Comparison of ENCODE assay signal across 8 cellular contexts in the genomic region with DNA sequence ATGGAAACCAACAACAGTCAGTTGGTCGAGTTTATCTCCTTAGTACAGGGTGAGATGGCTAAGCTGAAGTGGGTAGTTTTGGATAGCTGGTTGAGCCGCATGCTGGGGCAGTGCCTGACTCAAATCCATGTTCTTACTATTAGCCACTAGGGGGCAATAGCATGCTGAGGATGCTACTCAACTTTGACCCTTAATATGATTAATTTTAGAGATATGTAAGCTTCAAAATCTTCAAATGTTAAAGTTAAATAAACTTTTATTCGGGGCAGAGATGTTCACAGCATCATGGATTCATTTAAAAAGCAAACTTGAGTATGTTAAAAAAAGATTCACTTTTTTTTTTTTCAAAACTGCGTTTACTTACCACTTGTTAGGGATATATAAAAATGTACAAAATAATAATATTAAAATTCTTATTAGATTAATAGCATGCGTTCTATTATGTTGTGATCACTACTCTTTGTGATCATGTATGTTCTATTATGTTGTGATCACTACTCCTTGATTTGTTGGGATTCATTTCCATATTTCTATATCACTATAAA. TPM values are rescaled to one million over a fixed set of nuclear protein-coding genes. Genes with fewer than 3 reads are reported as not detected.
DNase-seq lines count a peak whose midpoint lies in the region; ATAC-seq, FAIRE-seq and TF ChIP-seq lines count a peak whose summit lies in the region.

No MANE protein-coding gene starts in this region.

- WGBS in prostate gland, result 38% methylated on average over 5 of the region's 5 CpGs

- H3K27me3 ChIP-seq in ACC112 (ENCODE audit: insufficient read depth, low read length), result peaks cover 10% of the 10 kb centered on the region; the same call in 1 of the 2 replicates
- H3K27me3 ChIP-seq in GM06990 (replicated peaks; ENCODE audit: control insufficient read depth, insufficient read depth, low read length), result no peaks in the 10 kb centered on the region
- H3K27me3 ChIP-seq in prostate gland (replicated peaks; ENCODE audit: insufficient read depth), result no peaks in the 10 kb centered on the region

- no peaks in the 10 kb centered on the region for H3K9me3 ChIP-seq in prostate gland

- H3K27ac ChIP-seq in ACC112 (ENCODE audit: low read depth, low read length), result no peak overlapping the region
- H3K27ac ChIP-seq in prostate gland, result no peak overlapping the region

- peak; percentile 21 for FAIRE-seq in frontal cortex (lab: Jason Lieb, UNC)

- no peak overlapping the region for H3K4me3 ChIP-seq in ACC112 (ENCODE audit: low read depth, low read length)
- no peak overlapping the region for H3K4me3 ChIP-seq in GM06990 (replicated peaks; ENCODE audit: low read depth, low read length)
- no peak overlapping the region for H3K4me3 ChIP-seq in prostate gland

- H3K79me2 ChIP-seq in ACC112 (ENCODE audit: control insufficient read depth, insufficient read depth, low read length, unreplicated experiment), result no peaks in the 10 kb centered on the region

- H2AFZ ChIP-seq in ACC112 (ENCODE audit: low read length, unreplicated experiment), result peak overlapping the region; percentile 69

- TF ChIP-seq POLR2A in prostate gland (IDR thresholded peaks at IDR 0.05), result no peak

- ATAC-seq in HG02870 (IDR thresholded peaks at IDR 0.05; ENCODE audit: unreplicated experiment), result peak; percentile 51

- intact Hi-C loops in prostate gland (cut with DNase I), result no loop called here

- H3K36me3 ChIP-seq in ACC112 (ENCODE audit: insufficient read depth, low read length) (no peaks in the 10 kb centered on the region), GM06990 (ENCODE audit: control insufficient read depth, insufficient read depth, low read length) (no peaks in the 10 kb centered on the region), prostate gland (no peaks in the 10 kb centered on the region)

- DNase-seq in GM06990 (ENCODE audit: extremely low read depth, insufficient read length), result no peak
- DNase-seq in NCI-H2171 treated with DMSO at 0.1 percent for 48 hours (lab: John Stamatoyannopoulos, UW), result peak; percentile 40
- peak; percentile 3 for DNase-seq in activated T-cell treated with anti-CD3 and anti-CD28 coated beads for 48 hours (ENCODE audit: low read depth)
- peak in 1 of 2 donors; percentile 33 for DNase-seq in frontal cortex (ENCODE audit: low spot score in 2 of 2)
- DNase-seq in prostate gland (ENCODE audit: low spot score), result no peak
- DNase-seq in NCI-H128 (lab: John Stamatoyannopoulos, UW; ENCODE audit: unreplicated experiment), result no peak

- no peaks in the 10 kb centered on the region for H3K4me1 ChIP-seq in ACC112 (ENCODE audit: control insufficient read depth, insufficient read depth, low read length, unreplicated experiment)
- H3K4me1 ChIP-seq in prostate gland (replicated peaks), result no peaks in the 10 kb centered on the region

- peak; percentile 73 for TF ChIP-seq CTCF in GM06990 (IDR thresholded peaks at IDR 0.05; ENCODE audit: insufficient read depth, low read length, poor library complexity, severe bottlenecking)
- peak; percentile 47 to 76 (median 54) for TF ChIP-seq CTCF in prostate gland (IDR thresholded peaks at IDR 0.05)

RNA-seq across cellular contexts. Expression of gene C9orf153, which starts 57.0 kb away (rescaled TPM):
- total RNA-seq in frontal cortex, result not detected
- total RNA-seq in prostate gland, result 1 to 10 TPM in 1 of 2 donors, not detected in 1; 1.6 TPM

Comparison
In these comparisons a context has a peak if more than half of its experiments do, and no peak if none do; other contexts are left out.
1. DNase-seq: peak in NCI-H2171 treated with DMSO at 0.1 percent for 48 hours (single experiment) and activated T-cell treated with anti-CD3 and anti-CD28 coated beads for 48 hours (single experiment); none in GM06990 (single experiment), prostate gland (single experiment) and NCI-H128 (single experiment).